In the genomic region with DNA sequence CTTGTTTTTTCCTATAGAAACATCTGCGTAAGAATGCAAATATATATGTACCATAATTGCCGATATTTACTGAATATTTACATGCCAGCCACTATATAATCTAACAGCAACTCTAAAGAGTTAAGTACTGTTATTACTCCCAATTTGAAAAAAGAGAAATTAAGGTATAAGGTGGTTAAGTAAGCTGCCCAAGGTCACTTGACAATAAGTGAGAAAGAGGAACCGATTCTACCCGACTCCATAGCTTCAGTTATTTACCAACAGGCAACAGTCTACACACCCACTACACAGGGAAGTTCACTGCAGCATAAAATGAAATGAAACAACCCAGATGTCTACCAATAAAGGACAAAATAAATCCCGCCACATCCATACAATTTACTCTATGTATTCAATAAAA, we compare ENCODE assay signal across 8 cellular contexts. TPM values are rescaled to one million over a fixed set of nuclear protein-coding genes. Genes with fewer than 3 reads are reported as not detected.
DNase-seq lines count a peak whose midpoint lies in the region; ATAC-seq and TF ChIP-seq lines count a peak whose summit lies in the region.

No MANE protein-coding gene starts in this region.

- peaks cover 6 to 13% of the 10 kb centered on the region in 2 donors for H3K4me1 ChIP-seq in gastrocnemius medialis

- peaks cover 7% of the 10 kb centered on the region for H3K36me3 Mint-ChIP-seq in T-helper 2 cell treated with Interferon-gamma antibody and Interleukin-4, amounts not matched to agents 5 μg/mL and 100 μg/mL, for 36 hours (ENCODE audit: low read depth)

- H3K27me3 ChIP-seq in gastrocnemius medialis: no peaks in the 10 kb centered on the region

- no peaks in the 10 kb centered on the region for H3K9me3 ChIP-seq in gastrocnemius medialis

- no peaks in the 10 kb centered on the region for H3K36me3 ChIP-seq in gastrocnemius medialis

- peaks cover 20% of the 10 kb centered on the region for H3K4me1 Mint-ChIP-seq in T-helper 2 cell treated with Interferon-gamma antibody and Interleukin-4, amounts not matched to agents 5 μg/mL and 100 μg/mL, for 36 hours (ENCODE audit: low read depth)

- ATAC-seq in GM21576 (IDR thresholded peaks at IDR 0.05; ENCODE audit: unreplicated experiment): peak; percentile 60
- no peak for ATAC-seq in gastrocnemius medialis

- in situ Hi-C loops in gastrocnemius medialis (cut with MboI; ENCODE audit: low sequenced_read_pairs in 4 of 4): loop anchor here (25.0 kb wide), 1 partner anchor 340 kb away; no protein-coding TSS in a partner anchor

- no peaks in the 10 kb centered on the region for H3K27me3 Mint-ChIP-seq in T-helper 2 cell treated with Interferon-gamma antibody and Interleukin-4, amounts not matched to agents 5 μg/mL and 100 μg/mL, for 36 hours (ENCODE audit: low read depth)

- H3K4me3 ChIP-seq in fibroblast of villous mesenchyme (ENCODE audit: low read depth, low read length) (peak overlapping the region; percentile 85), gastrocnemius medialis (peak overlapping the region; percentile 66 to 83 (median 76))

- H3K27ac ChIP-seq in gastrocnemius medialis: peak overlapping the region in 1 of 4 donors; percentile 77

- H3K9me3 Mint-ChIP-seq in T-helper 2 cell treated with Interferon-gamma antibody and Interleukin-4, amounts not matched to agents 5 μg/mL and 100 μg/mL, for 36 hours: no peaks in the 10 kb centered on the region

- H3K4me3 Mint-ChIP-seq in T-helper 2 cell treated with Interferon-gamma antibody and Interleukin-4, amounts not matched to agents 5 μg/mL and 100 μg/mL, for 36 hours: peak overlapping the region; percentile 91

- peak; percentile 72 for DNase-seq in NCI-H2107 treated with DMSO at 0.1 percent for 48 hours (lab: John Stamatoyannopoulos, UW; ENCODE audit: unreplicated experiment)
- DNase-seq in NCI-H2107 (lab: John Stamatoyannopoulos, UW): no peak
- DNase-seq in HuH-7 (ENCODE audit: low spot score): peak; percentile 9
- DNase-seq in T-helper 2 cell treated with Interferon-gamma antibody and Interleukin-4, amounts not matched to agents 5 μg/mL and 100 μg/mL, for 36 hours (ENCODE audit: low spot score): no peak
- DNase-seq in fibroblast of villous mesenchyme (ENCODE audit: low read depth): peak; percentile 61
- DNase-seq in gastrocnemius medialis: no peak
- no peak for DNase-seq in UCSD-AML1 (lab: John Stamatoyannopoulos, UW; ENCODE audit: unreplicated experiment)

- TF ChIP-seq CTCF in fibroblast of villous mesenchyme (IDR thresholded peaks at IDR 0.05; ENCODE audit: insufficient read depth, low read depth, low read length) (no peak), gastrocnemius medialis (IDR thresholded peaks at IDR 0.05 in 4 of 5, conservative IDR thresholded peaks at IDR 0.05 in 1 of 5) (no peak)

- no peak for TF ChIP-seq POLR2A in gastrocnemius medialis (IDR thresholded peaks at IDR 0.05)

- intact Hi-C loops in gastrocnemius medialis (cut with DNase I; ENCODE audit: low total_unique reads): loop anchor here (2.0 kb wide), 1 partner anchor 117 kb away; a partner anchor contains a TSS

- peak overlapping the region; percentile 98 for H3K27ac Mint-ChIP-seq in T-helper 2 cell treated with Interferon-gamma antibody and Interleukin-4, amounts not matched to agents 5 μg/mL and 100 μg/mL, for 36 hours

RNA-seq across cellular contexts. Expression of a gene that starts 1.1 kb away (rescaled TPM):
- 30.3 and 40.6 TPM in 2 replicates for total RNA-seq in fibroblast of villous mesenchyme
- 1 to 10 TPM; 4.7 to 7.0 (median 6.1) TPM for total RNA-seq in gastrocnemius medialis

Comparison
In these comparisons a context has a peak if more than half of its experiments do, and no peak if none do; other contexts are left out.
1. DNase-seq: peak in NCI-H2107 treated with DMSO at 0.1 percent for 48 hours (single experiment), HuH-7 (single experiment) and fibroblast of villous mesenchyme (single experiment); none in NCI-H2107 (single experiment), T-helper 2 cell treated with Interferon-gamma antibody and Interleukin-4, amounts not matched to agents 5 μg/mL and 100 μg/mL, for 36 hours (single experiment), gastrocnemius medialis (0 of 2) and UCSD-AML1 (single experiment).